In genomic region chr11:36702330-36703054, GRCh38 we compare ENCODE assay signal across 8 cellular contexts.
DNase-seq lines count a peak whose midpoint lies in the region; ATAC-seq, FAIRE-seq and TF ChIP-seq lines count a peak whose summit lies in the region.

No MANE protein-coding gene starts in this region.

- TF ChIP-seq RAD21 in H1 (IDR thresholded peaks at IDR 0.05 in 1 of 2, conservative IDR thresholded peaks at IDR 0.05 in 1 of 2; ENCODE audit: low read depth in 2 of 2, low read length in 2 of 2), result peak; percentile 99

- peak; percentile 91 for TF ChIP-seq CTCF in LNCAP (IDR thresholded peaks at IDR 0.05)
- peak; percentile 86 for TF ChIP-seq CTCF in PC-3 (conservative IDR thresholded peaks at IDR 0.05; ENCODE audit: low read depth, low read length)
- peak in 2 of 3 experiments; percentile 92 to 96; a peak in 3 of 4 replicates for TF ChIP-seq CTCF in H1 (IDR thresholded peaks at IDR 0.05; ENCODE audit: control extremely low read depth in 1 of 3, insufficient read depth in 1 of 3, low read depth in 1 of 3, low read length in 3 of 3)

- no peak overlapping the region for H2BK15ac ChIP-seq in H1 (ENCODE audit: low read length)

- no peaks in the 10 kb centered on the region for H3K79me2 ChIP-seq in PC-3 (ENCODE audit: low read length)
- H3K79me2 ChIP-seq in H1 (ENCODE audit: control insufficient read depth in 1 of 2, insufficient read depth in 2 of 2, low read length in 2 of 2), result no peaks in the 10 kb centered on the region

- TF ChIP-seq EP300 in H1 (IDR thresholded peaks at IDR 0.05; ENCODE audit: borderline replicate concordance in 1 of 2, low read depth in 2 of 2, low read length in 2 of 2), result no peak

- H3K9ac ChIP-seq in PC-3 (ENCODE audit: low read length) (no peak overlapping the region), H1 (replicated peaks in 1 of 4; ENCODE audit: extremely low read depth in 1 of 4, low read depth in 3 of 4, low read length in 3 of 4) (no peak overlapping the region)

- H3K4me3 ChIP-seq in PC-3 (ENCODE audit: low read length) (no peak overlapping the region), H1 (ENCODE audit: extremely low read depth in 1 of 4, insufficient read depth in 2 of 4, low read depth in 3 of 4, low read length in 4 of 4) (no peak overlapping the region)

- POLR2A ChIA-PET in PC-3 (lab: Charles Lee; ENCODE audit: unreplicated experiment), result no interaction called here
- POLR2A ChIA-PET in H1 (lab: Charles Lee; ENCODE audit: partially characterized antibody), result interaction anchor here (1.2 kb wide), 1 partner anchor 44 kb away, joined by 5 read pairs; no protein-coding TSS in a partner anchor

- no peak overlapping the region for H4K5ac ChIP-seq in H1 (ENCODE audit: insufficient read length, low read depth, low read length)

- peak; percentile 18 for DNase-seq in activated naive CD4-positive, alpha-beta T cell treated with anti-CD3 and anti-CD28 coated beads for 36 hours
- DNase-seq in activated naive CD4-positive, alpha-beta T cell treated with Interleukin-2 at 50 U/mL for 16 hours, result no peak
- DNase-seq in HCEC 1CT (peak; percentile 41), PC-3 (peak; percentile 69), H1 (ENCODE audit: low read depth in 1 of 2, low spot score in 2 of 2) (peak in 1 of 2 experiments; percentile 10), lung microvascular endothelial cell (ENCODE audit: low read depth in 2 of 2) (peak; percentile 64 to 79)

- H2BK12ac ChIP-seq in H1 (ENCODE audit: low read depth, low read length), result no peak overlapping the region

- BruUV-seq in PC-3 (replicated peaks; lab: Mats Ljungman, UMichigan), result no TSS peak

- H3K36me3 ChIP-seq in PC-3 (ENCODE audit: low read depth, low read length), result no peaks in the 10 kb centered on the region; the same call in 1 of the 2 replicates
- no peaks in the 10 kb centered on the region for H3K36me3 ChIP-seq in H1 (ENCODE audit: control insufficient read depth in 2 of 4, insufficient read depth in 4 of 4, low read length in 3 of 4)

- 48% methylated on average over 5 of the region's 5 CpGs; no CpG with 5 or more reads in 1 of the 2 experiments for WGBS in H1 (ENCODE audit: extremely low coverage in 1 of 2, insufficient coverage in 1 of 2, insufficient read length in 1 of 2, insufficient replicate concordance in 2 of 2, low coverage in 1 of 2, low lambda C conversion rate in 2 of 2, missing lambda C conversion rate in 1 of 2), 2 experiments

- H3K27me3 Mint-ChIP-seq in activated naive CD4-positive, alpha-beta T cell treated with anti-CD3 and anti-CD28 coated beads for 36 hours (ENCODE audit: low read depth), result peaks cover 21% of the 10 kb centered on the region

- H3K56ac ChIP-seq in H1 (replicated peaks; ENCODE audit: insufficient read length, low read depth, low read length), result no peak overlapping the region

- H3K79me1 ChIP-seq in H1 (ENCODE audit: low read depth, low read length), result no peaks in the 10 kb centered on the region

- no peak overlapping the region for H3K23ac ChIP-seq in H1 (ENCODE audit: insufficient read length)

- H3K27ac Mint-ChIP-seq in activated naive CD4-positive, alpha-beta T cell treated with anti-CD3 and anti-CD28 coated beads for 36 hours, result no peak overlapping the region

- peaks cover 42% of the 10 kb centered on the region for H3K27me3 ChIP-seq in PC-3 (ENCODE audit: low read length)
- no peaks in the 10 kb centered on the region; a peak in 1 of 7 replicates for H3K27me3 ChIP-seq in H1 (replicated peaks in 1 of 4; ENCODE audit: control insufficient read depth in 3 of 4, extremely low read depth in 1 of 4, insufficient read depth in 3 of 4, low read length in 3 of 4)

- H2BK20ac ChIP-seq in H1 (ENCODE audit: low read length), result no peak overlapping the region

- no peak overlapping the region for H4K8ac ChIP-seq in H1 (ENCODE audit: extremely low read depth, insufficient read depth, low read length)

- no peak overlapping the region for H4K91ac ChIP-seq in H1 (replicated peaks; ENCODE audit: insufficient read length, low read length)

- CTCF ChIA-PET in activated naive CD4-positive, alpha-beta T cell treated with anti-CD3 and anti-CD28 coated beads for 36 hours (lab: Charles Lee), result interaction anchor here (0.9 to 4.0 kb wide), 7 partner anchors 17 to 139 kb away, joined by 3 to 65 read pairs (median 3); no protein-coding TSS in a partner anchor
- CTCF ChIA-PET in PC-3 (lab: Charles Lee) (interaction anchor here (1.2 to 1.7 kb wide), 3 partner anchors 41 to 138 kb away, joined by 4 to 28 read pairs (median 6); no protein-coding TSS in a partner anchor), H1 (lab: Charles Lee; ENCODE audit: partially characterized antibody) (interaction anchor here (0.6 to 8.0 kb wide), 34 partner anchors 8 to 1582 kb away, joined by 3 to 364 read pairs (median 4); partner anchors contain the start of gene IFTAP)

- no peak overlapping the region for H3K4ac ChIP-seq in H1 (replicated peaks; ENCODE audit: insufficient read length, low read depth, low read length)

- H3K36me3 Mint-ChIP-seq in activated naive CD4-positive, alpha-beta T cell treated with anti-CD3 and anti-CD28 coated beads for 36 hours (ENCODE audit: low read depth), result no peaks in the 10 kb centered on the region

- ATAC-seq in PC-3 (peak; percentile 93), GM19467 (IDR thresholded peaks at IDR 0.05; ENCODE audit: unreplicated experiment) (no peak)

- H3K4me1 ChIP-seq in PC-3 (ENCODE audit: insufficient read depth, low read length) (no peaks in the 10 kb centered on the region), H1 (replicated peaks in 1 of 4; ENCODE audit: control insufficient read depth in 3 of 4, insufficient read depth in 4 of 4, low read length in 3 of 4) (peaks cover 0 to 9% (median 5%) of the 10 kb centered on the region in 4 experiments; a peak in 5 of 7 replicates)

- no peaks in the 10 kb centered on the region for H3K9me2 ChIP-seq in PC-3 (replicated peaks; ENCODE audit: low read length)

- peaks cover 4% of the 10 kb centered on the region for H3K4me1 Mint-ChIP-seq in activated naive CD4-positive, alpha-beta T cell treated with anti-CD3 and anti-CD28 coated beads for 36 hours (ENCODE audit: low read depth)

- no peaks in the 10 kb centered on the region for H3K23me2 ChIP-seq in H1 (ENCODE audit: low read depth, low read length)

- H3K27ac ChIP-seq in PC-3 (ENCODE audit: low read length) (no peak overlapping the region), H1 (ENCODE audit: low read depth, low read length) (no peak overlapping the region)

- H3F3A ChIP-seq in PC-3 (ENCODE audit: low read length, unreplicated experiment), result no peaks in the 10 kb centered on the region

- no peaks in the 10 kb centered on the region for H3K9me3 ChIP-seq in PC-3 (ENCODE audit: low read length)
- H3K9me3 ChIP-seq in H1 (ENCODE audit: insufficient read depth in 2 of 2, low read depth in 1 of 2, low read length in 1 of 2), result no peaks in the 10 kb centered on the region

- FAIRE-seq in H1 (lab: Jason Lieb, UNC), result peak; percentile 99

- H3K9me3 Mint-ChIP-seq in activated naive CD4-positive, alpha-beta T cell treated with anti-CD3 and anti-CD28 coated beads for 36 hours, result no peaks in the 10 kb centered on the region

- intact Hi-C loops in activated naive CD4-positive, alpha-beta T cell treated with anti-CD3 and anti-CD28 coated beads for 36 hours (cut with micrococcal nuclease), result loop anchor here (1.0 kb wide), 1 partner anchor 45 kb away; no protein-coding TSS in a partner anchor
- intact Hi-C loops in PC-3 (cut with micrococcal nuclease), result loop anchor here (1.0 kb wide), 1 partner anchor 45 kb away; no protein-coding TSS in a partner anchor

- no peak for TF ChIP-seq POLR2A in H1 (IDR thresholded peaks at IDR 0.05; ENCODE audit: control extremely low read depth in 1 of 2, low read depth in 2 of 2, low read length in 2 of 2)

- H3K4me2 ChIP-seq in PC-3 (ENCODE audit: low read length) (no peak overlapping the region), H1 (ENCODE audit: insufficient read depth in 1 of 2, low read depth in 2 of 2, low read length in 2 of 2) (no peak overlapping the region)

- no peak overlapping the region for H3K14ac ChIP-seq in H1 (ENCODE audit: insufficient read length)

- H3K18ac ChIP-seq in H1 (ENCODE audit: extremely low read depth, low read length), result no peak overlapping the region

- H4K20me1 ChIP-seq in PC-3 (ENCODE audit: low read length), result no peaks in the 10 kb centered on the region
- H4K20me1 ChIP-seq in H1 (replicated peaks in 1 of 2; ENCODE audit: control insufficient read depth in 1 of 2, insufficient read depth in 2 of 2, low read length in 2 of 2), result no peaks in the 10 kb centered on the region

- H2BK5ac ChIP-seq in H1 (ENCODE audit: low read depth, low read length), result no peak overlapping the region

- H3K4me3 Mint-ChIP-seq in activated naive CD4-positive, alpha-beta T cell treated with anti-CD3 and anti-CD28 coated beads for 36 hours, result no peak overlapping the region

- peak overlapping the region; percentile 40; the same call in 1 of the 2 replicates for H2AFZ ChIP-seq in PC-3 (ENCODE audit: low read length)
- peak overlapping the region; percentile 87 for H2AFZ ChIP-seq in H1 (ENCODE audit: low read length)

- no peak overlapping the region for H2BK120ac ChIP-seq in H1 (replicated peaks; ENCODE audit: low read depth, low read length)

- H2AK5ac ChIP-seq in H1 (ENCODE audit: low read depth, low read length), result no peak overlapping the region

TF ChIP-seq in H1, 55 proteins besides CTCF, POLR2A, EP300 and RAD21 (continues in another document):
- peak; percentile 30; the same call in 1 of the 2 replicates for TF ChIP-seq CHD2 (IDR thresholded peaks at IDR 0.05; ENCODE audit: low read length)
- TF ChIP-seq BCL11A (IDR thresholded peaks at IDR 0.05; ENCODE audit: low read depth in 2 of 2, low read length in 2 of 2), result no peak
- no peak for TF ChIP-seq CREB1 (IDR thresholded peaks at IDR 0.05)
- no peak for TF ChIP-seq POLR2AphosphoS5 (IDR thresholded peaks at IDR 0.05; ENCODE audit: low read depth, low read length)
- no peak for TF ChIP-seq HDAC2 (IDR thresholded peaks at IDR 0.05; ENCODE audit: borderline replicate concordance in 1 of 2, low read depth in 2 of 2, low read length in 2 of 2)
- no peak for TF ChIP-seq TBP (IDR thresholded peaks at IDR 0.05; ENCODE audit: low read depth, low read length)
- no peak for TF ChIP-seq EZH2 (IDR thresholded peaks at IDR 0.05; ENCODE audit: low read depth, low read length, severe bottlenecking)
- TF ChIP-seq POU5F1 (IDR thresholded peaks at IDR 0.05; ENCODE audit: low read depth, low read length), result no peak
- no peak for TF ChIP-seq SIRT6 (IDR thresholded peaks at IDR 0.05; ENCODE audit: low read length)
- TF ChIP-seq TAF1 (IDR thresholded peaks at IDR 0.05; ENCODE audit: low read depth, low read length), result no peak
- TF ChIP-seq GTF2F1 (IDR thresholded peaks at IDR 0.05; ENCODE audit: borderline replicate concordance, low read depth, low read length), result no peak
- no peak for TF ChIP-seq GABPA (IDR thresholded peaks at IDR 0.05; ENCODE audit: borderline replicate concordance, insufficient read depth, low read length)
- no peak for TF ChIP-seq KDM5A (IDR thresholded peaks at IDR 0.05; ENCODE audit: low read length)
- no peak for TF ChIP-seq RXRA (IDR thresholded peaks at IDR 0.05; ENCODE audit: insufficient read depth, low read depth, low read length)
- peak; percentile 64 for TF ChIP-seq CEBPB (IDR thresholded peaks at IDR 0.05; ENCODE audit: low read depth, low read length)
- peak; percentile 29; the same call in 1 of the 2 replicates for TF ChIP-seq MAFK (IDR thresholded peaks at IDR 0.05; ENCODE audit: low read depth, low read length)
